ENCODE assay signal across 8 cellular contexts in genomic region chr3:152402698-152403456, GRCh38.
DNase-seq lines count a peak whose midpoint lies in the region; ATAC-seq, FAIRE-seq and TF ChIP-seq lines count a peak whose summit lies in the region.

No MANE protein-coding gene starts in this region.

- no peak for TF ChIP-seq EP300 in K562 (IDR thresholded peaks at IDR 0.05; ENCODE audit: low read length)

- no peak for TF ChIP-seq RAD21 in K562 (CRISPR knock-in tag; conservative IDR thresholded peaks at IDR 0.05 in 1 of 2, IDR thresholded peaks at IDR 0.05 in 1 of 2)

- ATAC-seq in HG03045 (IDR thresholded peaks at IDR 0.05; ENCODE audit: unreplicated experiment) (peak; percentile 42), K562 (peak; percentile 72), HG03354 (IDR thresholded peaks at IDR 0.05; ENCODE audit: poor library complexity, severe bottlenecking, unreplicated experiment) (no peak)
- ATAC-seq in naive thymus-derived CD8-positive, alpha-beta T cell, result peak; percentile 79 to 88

- H3K27ac Mint-ChIP-seq in naive thymus-derived CD8-positive, alpha-beta T cell, result peak overlapping the region; percentile 72 to 92 (median 86)

- no peaks in the 10 kb centered on the region for H3K9me3 ChIP-seq in K562 (replicated peaks; ENCODE audit: control insufficient read depth, insufficient read depth, low read depth, low read length)

- 18% methylated on average over 5 of the region's 5 CpGs for WGBS in K562 (ENCODE audit: insufficient coverage, low coverage, missing lambda C conversion rate)

- no peak overlapping the region for H3K4me3 ChIP-seq in K562

- no peak overlapping the region; the same call in 1 of the 2 replicates for H3K4me2 ChIP-seq in K562 (ENCODE audit: insufficient read depth, low read length)

- H3K9ac ChIP-seq in K562 (ENCODE audit: insufficient read depth in 1 of 2, low read depth in 2 of 2, low read length in 2 of 2), result no peak overlapping the region

- in situ Hi-C loops in K562 (cut with MboI), result no loop called here

- peak overlapping the region in 9 of 10 donors; percentile 9 to 73 (median 35) for H3K4me3 Mint-ChIP-seq in naive thymus-derived CD8-positive, alpha-beta T cell

- POLR2A ChIA-PET in K562 (lab: Yijun Ruan, JAX), result interaction anchor here (0.6 to 1.6 kb wide), 4 partner anchors 11 to 223 kb away, joined by 3 to 4 read pairs (median 4); no protein-coding TSS in a partner anchor
- POLR2A ChIA-PET in naive thymus-derived CD8-positive, alpha-beta T cell (lab: Charles Lee), result interaction anchor here (1.4 kb wide), 1 partner anchor 15 kb away, joined by 4 read pairs; no protein-coding TSS in a partner anchor
- POLR2A ChIA-PET in GM10248 (lab: Yijun Ruan, JAX), result no interaction called here

- H3K4me1 ChIP-seq in K562 (replicated peaks in 1 of 2; ENCODE audit: control insufficient read depth in 2 of 2, insufficient read depth in 2 of 2, low read length in 2 of 2), result peaks cover 0 to 30% of the 10 kb centered on the region in 2 experiments; a peak in 3 of 5 replicates

- no peaks in the 10 kb centered on the region for H3K27me3 ChIP-seq in K562 (ENCODE audit: control insufficient read depth in 2 of 2, insufficient read depth in 2 of 2, low read length in 2 of 2)

- intact Hi-C loops in K562 (cut with micrococcal nuclease), result no loop called here

- peaks cover 8% of the 10 kb centered on the region for H4K20me1 ChIP-seq in K562 (replicated peaks; ENCODE audit: control insufficient read depth, insufficient read depth, low read length)

- H3K9me1 ChIP-seq in K562 (ENCODE audit: control insufficient read depth, insufficient read depth, low read length), result no peaks in the 10 kb centered on the region

- FAIRE-seq in K562 (lab: Jason Lieb, UNC), result no peak

- peaks cover 0 to 58% (median 8%) of the 10 kb centered on the region in 3 donors for H3K36me3 Mint-ChIP-seq in naive thymus-derived CD8-positive, alpha-beta T cell

- no peaks in the 10 kb centered on the region for H3K27me3 Mint-ChIP-seq in naive thymus-derived CD8-positive, alpha-beta T cell

- CTCF ChIA-PET in K562 (lab: Yijun Ruan, JAX; ENCODE audit: low intra/inter-chr PET ratio), result interaction anchor here (0.6 kb wide), 1 partner anchor 1640 kb away, joined by 3 read pairs; no protein-coding TSS in a partner anchor
- CTCF ChIA-PET in GM10248 (lab: Yijun Ruan, JAX), result interaction anchor here (0.6 to 6.0 kb wide), 3 partner anchors 11 to 1075 kb away, joined by 3 to 31 read pairs (median 3); no protein-coding TSS in a partner anchor

- peak overlapping the region; percentile 45; the same call in 1 of the 3 replicates for H3K27ac ChIP-seq in K562 (ENCODE audit: extremely low read depth, low read depth, low read length)

- BruUV-seq in K562 (replicated peaks; lab: Mats Ljungman, UMichigan), result no TSS peak

- no peak overlapping the region for H2AFZ ChIP-seq in K562 (ENCODE audit: low read depth, low read length)

- H3K36me3 ChIP-seq in K562 (ENCODE audit: control insufficient read depth, insufficient read depth, low read length), result peaks cover 31% of the 10 kb centered on the region

- no peak for TF ChIP-seq POLR2A in K562 (conservative IDR thresholded peaks at IDR 0.05)

- H3K4me1 Mint-ChIP-seq in naive thymus-derived CD8-positive, alpha-beta T cell, result peaks cover 39 to 95% (median 80%) of the 10 kb centered on the region in 4 donors

- DNase-seq in DMS53 treated with DMSO at 0.1 percent for 48 hours (lab: John Stamatoyannopoulos, UW; ENCODE audit: unreplicated experiment) (peak; percentile 52), K562 (ENCODE audit: extremely low read depth in 1 of 4, low spot score in 3 of 4) (peak in 1 of 4 experiments; percentile 27), GM10248 (ENCODE audit: extremely low spot score) (no peak), OCI-M2 (lab: John Stamatoyannopoulos, UW; ENCODE audit: unreplicated experiment) (no peak), NCI-H1930 (lab: John Stamatoyannopoulos, UW) (no peak)
- DNase-seq in naive thymus-derived CD8-positive, alpha-beta T cell, result peak in 4 of 10 donors; percentile 20 to 42 (median 24)

- no peaks in the 10 kb centered on the region for H3K9me3 Mint-ChIP-seq in naive thymus-derived CD8-positive, alpha-beta T cell

- H3K79me2 ChIP-seq in K562 (ENCODE audit: control insufficient read depth, insufficient read depth, low read length), result peaks cover 99% of the 10 kb centered on the region

- TF ChIP-seq CTCF in K562 (IDR thresholded peaks at IDR 0.05 in 2 of 3, conservative IDR thresholded peaks at IDR 0.05 in 1 of 3; ENCODE audit: insufficient read depth in 2 of 3, low read depth in 1 of 3, low read length in 3 of 3), result no peak
- TF ChIP-seq CTCF in GM10248 (IDR thresholded peaks at IDR 0.05; ENCODE audit: control extremely low read depth, extremely low read depth, low read depth, missing control alignments), result no peak

TF ChIP-seq in K562, 482 proteins besides CTCF, POLR2A, EP300 and RAD21 (continues in another document):
- TF ChIP-seq ZBED1 (IDR thresholded peaks at IDR 0.05), result no peak
- TF ChIP-seq STAT5B (CRISPR knock-in tag; IDR thresholded peaks at IDR 0.05), result no peak
- TF ChIP-seq HBP1 (CRISPR knock-in tag; IDR thresholded peaks at IDR 0.05), result no peak
- TF ChIP-seq NR2C1 (IDR thresholded peaks at IDR 0.05), result no peak
- TF ChIP-seq NR2C1 (tag; IDR thresholded peaks at IDR 0.05), result no peak
- no peak for TF ChIP-seq NFXL1 (CRISPR knock-in tag; IDR thresholded peaks at IDR 0.05)
- TF ChIP-seq BHLHE40 (IDR thresholded peaks at IDR 0.05; ENCODE audit: low read length), result no peak
- no peak for TF ChIP-seq ZNF511 (CRISPR knock-in tag; IDR thresholded peaks at IDR 0.05)
- TF ChIP-seq, protein P1, sequence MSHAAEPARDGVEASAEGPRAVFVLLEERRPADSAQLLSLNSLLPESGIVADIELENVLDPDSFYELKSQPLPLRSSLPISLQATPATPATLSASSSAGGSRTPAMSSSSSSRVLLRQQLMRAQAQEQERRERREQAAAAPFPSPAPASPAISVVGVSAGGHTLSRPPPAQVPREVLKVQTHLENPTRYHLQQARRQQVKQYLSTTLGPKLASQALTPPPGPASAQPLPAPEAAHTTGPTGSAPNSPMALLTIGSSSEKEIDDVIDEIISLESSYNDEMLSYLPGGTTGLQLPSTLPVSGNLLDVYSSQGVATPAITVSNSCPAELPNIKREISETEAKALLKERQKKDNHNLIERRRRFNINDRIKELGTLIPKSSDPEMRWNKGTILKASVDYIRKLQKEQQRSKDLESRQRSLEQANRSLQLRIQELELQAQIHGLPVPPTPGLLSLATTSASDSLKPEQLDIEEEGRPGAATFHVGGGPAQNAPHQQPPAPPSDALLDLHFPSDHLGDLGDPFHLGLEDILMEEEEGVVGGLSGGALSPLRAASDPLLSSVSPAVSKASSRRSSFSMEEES (CRISPR knock-in tag; IDR thresholded peaks at IDR 0.05), result no peak
- no peak for TF ChIP-seq MEIS2 (IDR thresholded peaks at IDR 0.05; ENCODE audit: partially characterized antibody)
- TF ChIP-seq NFE2 (IDR thresholded peaks at IDR 0.05; ENCODE audit: low read depth), result peak; percentile 77
- TF ChIP-seq C11orf30 (IDR thresholded peaks at IDR 0.05; ENCODE audit: low read depth), result peak; percentile 88
- TF ChIP-seq TEAD2 (tag; IDR thresholded peaks at IDR 0.05), result no peak
- no peak for TF ChIP-seq ZNF12 (CRISPR knock-in tag; IDR thresholded peaks at IDR 0.05)
- no peak for TF ChIP-seq ATF3 (IDR thresholded peaks at IDR 0.05)
- no peak for TF ChIP-seq ATF3 (CRISPR knock-in tag; conservative IDR thresholded peaks at IDR 0.05)
- TF ChIP-seq CTBP1 (IDR thresholded peaks at IDR 0.05; ENCODE audit: borderline replicate concordance), result no peak
- TF ChIP-seq RUNX1 (IDR thresholded peaks at IDR 0.05; ENCODE audit: low read depth), result no peak
- no peak for TF ChIP-seq ZNF3 (CRISPR knock-in tag; IDR thresholded peaks at IDR 0.05)
- TF ChIP-seq KAT2B (IDR thresholded peaks at IDR 0.05; ENCODE audit: low read depth, low read length), result no peak
- TF ChIP-seq KLF13 (tag; IDR thresholded peaks at IDR 0.05; ENCODE audit: borderline replicate concordance, low read depth), result no peak
- no peak for TF ChIP-seq FOS (IDR thresholded peaks at IDR 0.05; ENCODE audit: extremely low read depth, insufficient read length)
- no peak for TF ChIP-seq ZNF133 (CRISPR knock-in tag; IDR thresholded peaks at IDR 0.05)
- no peak for TF ChIP-seq CBX2 (IDR thresholded peaks at IDR 0.05; ENCODE audit: insufficient read depth, low read length, poor library complexity, severe bottlenecking)
- no peak for TF ChIP-seq FUS (optimal IDR thresholded peaks at IDR 0.05; ENCODE audit: low read depth, low read length)
- TF ChIP-seq NFATC3 (IDR thresholded peaks at IDR 0.05), result no peak
